ENCODE assay signal across 1 cellular context in the genomic region with DNA sequence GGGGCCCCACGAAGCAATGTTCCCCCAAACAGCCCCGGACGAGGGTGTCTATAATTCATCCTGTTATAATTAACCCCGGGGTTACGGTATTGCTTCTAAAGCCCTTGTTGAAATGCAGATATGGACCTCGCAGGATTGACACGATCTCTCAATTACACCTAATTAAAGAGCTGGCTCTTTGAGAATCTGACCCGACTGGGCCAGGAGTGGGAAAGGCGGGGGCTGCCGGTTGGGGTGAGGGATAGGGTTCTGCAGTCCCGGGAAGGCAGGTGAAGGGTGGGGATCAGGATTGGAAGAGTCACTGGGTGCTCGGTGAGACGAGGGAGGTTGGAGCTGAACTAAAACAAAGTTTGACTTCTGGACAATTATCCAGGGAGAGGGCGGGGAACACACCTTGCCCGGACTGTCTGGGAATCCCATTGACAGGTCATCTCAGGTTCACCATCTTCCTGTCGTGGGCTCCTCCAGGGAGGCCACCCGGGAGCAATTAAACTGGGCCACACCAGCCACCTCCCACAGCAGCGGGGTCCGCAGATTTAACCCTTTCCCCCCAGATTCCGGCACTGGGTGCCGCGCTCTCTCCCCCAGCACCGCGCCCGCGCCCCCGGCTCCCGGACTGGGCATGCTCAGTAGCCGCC.
TF ChIP-seq lines count a peak whose summit lies in the region.

No MANE protein-coding gene starts in this region.

TF ChIP-seq in IMR-90, 13 proteins besides CTCF, POLR2A, EP300 and RAD21 (continued from another document):
- TF ChIP-seq CEBPB (IDR thresholded peaks at IDR 0.05; ENCODE audit: low read depth, low read length) (no peak), BHLHE40 (IDR thresholded peaks at IDR 0.05; ENCODE audit: low read depth, low read length) (no peak), NFE2L2 (IDR thresholded peaks at IDR 0.05; ENCODE audit: low read depth, low read length) (no peak)
